In the genomic region with DNA sequence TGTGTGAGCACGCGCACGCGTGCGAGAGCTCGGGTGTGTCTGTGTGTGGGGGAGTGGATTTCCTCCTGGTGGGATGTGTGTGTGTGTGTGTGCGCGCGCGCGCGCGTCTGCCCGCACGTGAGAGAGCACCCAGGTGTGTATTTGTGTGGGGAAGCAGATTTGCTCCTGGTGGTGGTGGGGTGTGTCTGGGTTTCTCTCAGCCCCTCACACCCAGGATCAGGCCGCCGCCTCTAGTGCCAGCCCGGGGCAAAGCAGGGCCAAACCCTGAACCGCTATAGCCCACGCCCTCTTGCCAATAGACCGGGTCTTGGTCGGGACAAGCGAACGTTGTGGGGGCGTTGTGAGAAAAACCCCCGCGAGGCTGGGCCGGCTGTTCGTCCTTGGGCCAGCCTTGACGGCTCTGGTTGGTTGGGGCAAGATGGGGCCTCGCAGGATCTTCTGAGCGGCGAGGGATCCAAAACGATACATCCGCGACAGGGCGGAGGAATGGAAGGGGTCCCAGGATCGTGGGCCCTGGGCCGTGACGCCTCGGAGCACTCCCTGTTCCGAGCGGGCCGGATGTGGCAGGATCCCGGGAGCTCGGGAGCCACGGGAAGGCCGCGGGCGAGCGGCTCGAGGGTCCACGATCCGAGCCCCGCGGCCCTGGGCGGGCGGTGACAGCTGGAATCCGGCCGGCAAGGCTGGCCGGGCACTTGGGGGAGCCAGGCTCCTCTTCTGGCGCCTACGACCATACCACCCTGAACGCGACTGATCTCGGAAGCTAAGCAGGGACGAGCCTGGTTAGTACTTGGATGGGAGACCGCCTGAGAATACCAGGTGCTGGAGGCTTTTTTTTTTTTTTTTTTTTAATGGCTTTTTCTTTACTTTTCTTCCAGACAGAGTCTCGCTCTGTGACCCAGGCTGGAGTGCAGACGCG, we compare ENCODE assay signal across 1 cellular context.
TF ChIP-seq lines count a peak whose summit lies in the region.

No MANE protein-coding gene starts in this region.

TF ChIP-seq in SK-N-SH, 30 proteins besides CTCF, POLR2A, EP300 and RAD21 (continued from another document):
- TF ChIP-seq, protein P1, sequence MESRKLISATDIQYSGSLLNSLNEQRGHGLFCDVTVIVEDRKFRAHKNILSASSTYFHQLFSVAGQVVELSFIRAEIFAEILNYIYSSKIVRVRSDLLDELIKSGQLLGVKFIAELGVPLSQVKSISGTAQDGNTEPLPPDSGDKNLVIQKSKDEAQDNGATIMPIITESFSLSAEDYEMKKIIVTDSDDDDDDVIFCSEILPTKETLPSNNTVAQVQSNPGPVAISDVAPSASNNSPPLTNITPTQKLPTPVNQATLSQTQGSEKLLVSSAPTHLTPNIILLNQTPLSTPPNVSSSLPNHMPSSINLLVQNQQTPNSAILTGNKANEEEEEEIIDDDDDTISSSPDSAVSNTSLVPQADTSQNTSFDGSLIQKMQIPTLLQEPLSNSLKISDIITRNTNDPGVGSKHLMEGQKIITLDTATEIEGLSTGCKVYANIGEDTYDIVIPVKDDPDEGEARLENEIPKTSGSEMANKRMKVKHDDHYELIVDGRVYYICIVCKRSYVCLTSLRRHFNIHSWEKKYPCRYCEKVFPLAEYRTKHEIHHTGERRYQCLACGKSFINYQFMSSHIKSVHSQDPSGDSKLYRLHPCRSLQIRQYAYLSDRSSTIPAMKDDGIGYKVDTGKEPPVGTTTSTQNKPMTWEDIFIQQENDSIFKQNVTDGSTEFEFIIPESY (IDR thresholded peaks at IDR 0.05; ENCODE audit: borderline replicate concordance, low read depth): no peak
- TF ChIP-seq GATA2 (CRISPR knock-in tag; IDR thresholded peaks at IDR 0.05) (no peak), RXRA (IDR thresholded peaks at IDR 0.05; ENCODE audit: borderline replicate concordance, low read depth) (no peak), SIN3A (IDR thresholded peaks at IDR 0.05; ENCODE audit: borderline replicate concordance, low read depth, low read length) (no peak), PBX3 (IDR thresholded peaks at IDR 0.05) (no peak), SMC3 (IDR thresholded peaks at IDR 0.05; ENCODE audit: low read depth, low read length) (no peak), MEF2A (IDR thresholded peaks at IDR 0.05; ENCODE audit: borderline replicate concordance, low read depth) (no peak), FOSL2 (IDR thresholded peaks at IDR 0.05; ENCODE audit: borderline replicate concordance, low read depth) (no peak)
- TF ChIP-seq, protein P2, sequence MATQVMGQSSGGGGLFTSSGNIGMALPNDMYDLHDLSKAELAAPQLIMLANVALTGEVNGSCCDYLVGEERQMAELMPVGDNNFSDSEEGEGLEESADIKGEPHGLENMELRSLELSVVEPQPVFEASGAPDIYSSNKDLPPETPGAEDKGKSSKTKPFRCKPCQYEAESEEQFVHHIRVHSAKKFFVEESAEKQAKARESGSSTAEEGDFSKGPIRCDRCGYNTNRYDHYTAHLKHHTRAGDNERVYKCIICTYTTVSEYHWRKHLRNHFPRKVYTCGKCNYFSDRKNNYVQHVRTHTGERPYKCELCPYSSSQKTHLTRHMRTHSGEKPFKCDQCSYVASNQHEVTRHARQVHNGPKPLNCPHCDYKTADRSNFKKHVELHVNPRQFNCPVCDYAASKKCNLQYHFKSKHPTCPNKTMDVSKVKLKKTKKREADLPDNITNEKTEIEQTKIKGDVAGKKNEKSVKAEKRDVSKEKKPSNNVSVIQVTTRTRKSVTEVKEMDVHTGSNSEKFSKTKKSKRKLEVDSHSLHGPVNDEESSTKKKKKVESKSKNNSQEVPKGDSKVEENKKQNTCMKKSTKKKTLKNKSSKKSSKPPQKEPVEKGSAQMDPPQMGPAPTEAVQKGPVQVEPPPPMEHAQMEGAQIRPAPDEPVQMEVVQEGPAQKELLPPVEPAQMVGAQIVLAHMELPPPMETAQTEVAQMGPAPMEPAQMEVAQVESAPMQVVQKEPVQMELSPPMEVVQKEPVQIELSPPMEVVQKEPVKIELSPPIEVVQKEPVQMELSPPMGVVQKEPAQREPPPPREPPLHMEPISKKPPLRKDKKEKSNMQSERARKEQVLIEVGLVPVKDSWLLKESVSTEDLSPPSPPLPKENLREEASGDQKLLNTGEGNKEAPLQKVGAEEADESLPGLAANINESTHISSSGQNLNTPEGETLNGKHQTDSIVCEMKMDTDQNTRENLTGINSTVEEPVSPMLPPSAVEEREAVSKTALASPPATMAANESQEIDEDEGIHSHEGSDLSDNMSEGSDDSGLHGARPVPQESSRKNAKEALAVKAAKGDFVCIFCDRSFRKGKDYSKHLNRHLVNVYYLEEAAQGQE (IDR thresholded peaks at IDR 0.05; ENCODE audit: low read depth, low read length): no peak
